In the genomic region with DNA sequence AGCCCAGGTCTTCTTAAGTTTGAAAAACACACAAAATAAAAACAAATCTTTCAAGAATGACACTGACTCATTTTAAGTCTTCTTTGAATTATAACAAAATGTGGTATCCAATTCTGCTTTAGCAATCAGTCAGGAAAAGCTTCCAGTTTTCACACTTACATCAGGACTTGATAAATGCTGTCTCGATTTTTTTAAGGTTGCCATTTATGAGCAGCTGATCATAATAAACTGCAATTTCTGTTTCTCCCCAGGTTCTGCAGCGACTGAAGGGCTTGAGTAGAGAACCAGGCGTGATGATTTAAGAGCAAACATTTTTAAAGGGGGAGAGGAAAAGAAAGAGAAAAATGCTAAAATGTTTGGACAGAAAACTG, we compare ENCODE assay signal across 29 cellular contexts.
"Had no signal": no experiment of that assay in that cellular context is flagged by ENCODE, and none has a peak within 500 bp of the region (broad histone marks: within the 10 kb centered on the region; RNA-seq: fewer than 3 reads in every experiment).

No MANE protein-coding gene starts in this region.

- H3K4me1 ChIP-seq: Peyer's patch had no signal

- H3K4me3 Mint-ChIP-seq: activated CD4-positive, alpha-beta memory T cell treated with anti-CD3 and anti-CD28 coated beads, Interleukin-2, amount 10 ng/mL, durations not matched to agents 7 days and 5 days; activated CD8-positive, alpha-beta memory T cell treated with anti-CD3 and anti-CD28 coated beads, Interleukin-2, amount 10 ng/mL, durations not matched to agents 7 days and 5 days; activated naive CD4-positive, alpha-beta T cell treated with anti-CD3 and anti-CD28 coated beads, Interleukin-2, amount 10 ng/mL, durations not matched to agents 7 days and 5 days; activated naive CD8-positive, alpha-beta T cell; activated naive CD8-positive, alpha-beta T cell treated with anti-CD3 and anti-CD28 coated beads, Interleukin-2, amount 50 U/mL, for 24 hours had no signal

- H3K27me3 ChIP-seq: cardiac muscle cell, Peyer's patch had no signal

- H3K27ac Mint-ChIP-seq: activated CD4-positive, alpha-beta memory T cell treated with anti-CD3 and anti-CD28 coated beads, Interleukin-2, amount 10 ng/mL, durations not matched to agents 7 days and 5 days; activated CD8-positive, alpha-beta memory T cell treated with anti-CD3 and anti-CD28 coated beads, Interleukin-2, amount 10 ng/mL, durations not matched to agents 7 days and 5 days; activated naive CD4-positive, alpha-beta T cell treated with anti-CD3 and anti-CD28 coated beads, Interleukin-2, amount 10 ng/mL, durations not matched to agents 7 days and 5 days; activated naive CD8-positive, alpha-beta T cell; activated naive CD8-positive, alpha-beta T cell treated with anti-CD3 and anti-CD28 coated beads, Interleukin-2, amount 50 U/mL, for 24 hours had no signal

- FAIRE-seq: K562 had no signal

- H3K9me3 ChIP-seq: Peyer's patch had no signal

- H3K27me3 Mint-ChIP-seq: activated CD4-positive, alpha-beta memory T cell treated with anti-CD3 and anti-CD28 coated beads, Interleukin-2, amount 10 ng/mL, durations not matched to agents 7 days and 5 days; activated naive CD8-positive, alpha-beta T cell had no signal

- H3K36me3 ChIP-seq: cardiac muscle cell, Peyer's patch, WERI-Rb-1 had no signal

- H3K27ac ChIP-seq: cardiac muscle cell, Peyer's patch, WERI-Rb-1 had no signal

- H3K4me3 ChIP-seq: cardiac muscle cell, K562, Peyer's patch had no signal

- ATAC-seq: activated CD8-positive, alpha-beta memory T cell treated with anti-CD3 and anti-CD28 coated beads, Interleukin-2, amount 10 ng/mL, durations not matched to agents 7 days and 5 days; activated naive CD8-positive, alpha-beta T cell treated with anti-CD3 and anti-CD28 coated beads, Interleukin-2, amount 50 U/mL, for 24 hours; K562 had no signal

- H3K36me3 Mint-ChIP-seq: activated CD8-positive, alpha-beta memory T cell treated with anti-CD3 and anti-CD28 coated beads, Interleukin-2, amount 10 ng/mL, durations not matched to agents 7 days and 5 days had no signal

- H3K4me1 Mint-ChIP-seq: activated CD4-positive, alpha-beta memory T cell treated with anti-CD3 and anti-CD28 coated beads, Interleukin-2, amount 10 ng/mL, durations not matched to agents 7 days and 5 days; activated CD8-positive, alpha-beta memory T cell treated with anti-CD3 and anti-CD28 coated beads, Interleukin-2, amount 10 ng/mL, durations not matched to agents 7 days and 5 days; activated naive CD4-positive, alpha-beta T cell treated with anti-CD3 and anti-CD28 coated beads, Interleukin-2, amount 10 ng/mL, durations not matched to agents 7 days and 5 days; activated naive CD8-positive, alpha-beta T cell treated with anti-CD3 and anti-CD28 coated beads, Interleukin-2, amount 50 U/mL, for 24 hours had no signal

- DNase-seq: activated CD4-positive, alpha-beta memory T cell treated with anti-CD3 and anti-CD28 coated beads, Interleukin-2, amount 10 ng/mL, durations not matched to agents 7 days and 5 days; activated CD4-positive, alpha-beta T cell treated with anti-CD3 and anti-CD28 coated beads for 1 hour; activated CD4-positive, alpha-beta T cell treated with anti-CD3 and anti-CD28 coated beads for 48 hours; activated CD4-positive, CD25-positive, alpha-beta regulatory T cell; activated CD8-positive, alpha-beta memory T cell treated with anti-CD3 and anti-CD28 coated beads for 24 hours; activated CD8-positive, alpha-beta memory T cell treated with anti-CD3 and anti-CD28 coated beads, Interleukin-2, amount 10 ng/mL, durations not matched to agents 7 days and 5 days; activated CD8-positive, alpha-beta memory T cell treated with anti-CD3 and anti-CD28 coated beads, Interleukin-2, amount 50 U/mL, for 48 hours; activated effector memory CD4-positive, alpha-beta T cell treated with Interleukin-2 at 50 U/mL for 16 hours; activated naive CD4-positive, alpha-beta T cell treated with anti-CD3 and anti-CD28 coated beads, Interleukin-2, amount 10 ng/mL, durations not matched to agents 7 days and 5 days; activated naive CD8-positive, alpha-beta T cell treated with anti-CD3 and anti-CD28 coated beads, Interleukin-2, amount 50 U/mL, for 24 hours; activated T-cell treated with anti-CD3 and anti-CD28 coated beads, Interleukin-2, amount 50 U/mL, for 48 hours; amniotic stem cell; aorta; NCI-H1092 treated with DMSO at 0.1 percent for 48 hours; NCI-H1417; NCI-H1930; NCI-H2081 treated with DMSO at 0.1 percent for 48 hours; NCI-H226; NCI-H446 treated with DMSO at 0.1 percent for 48 hours; NCI-H524; Peyer's patch; RPMI8226; SW 1271; T-helper 1 cell; T1000; WERI-Rb-1 had no signal
